In genomic region chr22:42070517-42071422, GRCh38 we compare ENCODE assay signal across 8 cellular contexts. TPM values are rescaled to one million over a fixed set of nuclear protein-coding genes. Genes with fewer than 3 reads are reported as not detected.
DNase-seq lines count a peak whose midpoint lies in the region; ATAC-seq and TF ChIP-seq lines count a peak whose summit lies in the region.

TSS of gene NAGA (minus strand) at chr22:42070812. CDS start at chr22:42070297, 515 bp downstream.

- POLR2A ChIA-PET in BJ (lab: Charles Lee): no interaction called here

- peaks cover 6% of the 10 kb centered on the region for H3K36me3 ChIP-seq in BJ (ENCODE audit: control insufficient read depth, insufficient read depth, low read length)

- H3K4me3 ChIP-seq in BJ (ENCODE audit: low read depth, low read length): peak within 1 kb of the TSS; percentile 51

- peak within 1 kb of the TSS; percentile 94 for H3K27ac ChIP-seq in cingulate gyrus (ENCODE audit: low read depth, low read length)

- no peaks in the 10 kb centered on the region for H3K27me3 ChIP-seq in BJ (ENCODE audit: control insufficient read depth, insufficient read depth, low read length)

- TF ChIP-seq CTCF in BJ (IDR thresholded peaks at IDR 0.05; ENCODE audit: insufficient read depth, low read depth, low read length): no peak

- peak; percentile 93 for ATAC-seq in GM19324 (IDR thresholded peaks at IDR 0.05; ENCODE audit: low FRiP score, unreplicated experiment)
- peak; percentile 85 for ATAC-seq in HG03460 (IDR thresholded peaks at IDR 0.05; ENCODE audit: unreplicated experiment)

- DNase-seq in BJ (ENCODE audit: low read depth) (peak; percentile 79), NCI-H526 (lab: John Stamatoyannopoulos, UW) (peak; percentile 85 to 96), kidney glomerular epithelial cell (lab: John Stamatoyannopoulos, UW) (peak; percentile 91)
- peak; percentile 81 to 89 for DNase-seq in activated CD4-positive, alpha-beta T cell treated with anti-CD3 and anti-CD28 coated beads for 4 hours
- peak; percentile 88 for DNase-seq in stimulated activated CD4-positive, alpha-beta T cell treated with anti-CD3 and anti-CD28 coated beads, Interleukin-15, amount 100 ng/mL, for 48 hours (ENCODE audit: low read depth in 2 of 2)

- CTCF ChIA-PET in BJ (lab: Yijun Ruan, JAX): interaction anchor here (0.7 to 1.3 kb wide), 4 partner anchors 9 to 104 kb away, joined by 3 to 4 read pairs (median 3); partner anchors contain the start of gene SMDT1

RNA-seq across cellular contexts. Expression of gene NAGA, which starts in this region (rescaled TPM):
- 41.4 and 68.4 TPM in 2 replicates for polyA plus RNA-seq in BJ (2011; rRNA removed)
- polyA minus RNA-seq in BJ (2011; rRNA and poly(A)+ RNA removed): 32.8 and 40.9 TPM in 2 replicates

Comparison
In these comparisons a context has a peak if more than half of its experiments do, and no peak if none do; other contexts are left out.
1. Peak in every context shown above with its lines: DNase-seq, ATAC-seq, H3K4me3 ChIP-seq and H3K27ac ChIP-seq.